In genomic region chr18:74995404-74995737, GRCh38 we compare ENCODE assay signal across 13 cellular contexts.
DNase-seq lines count a peak whose midpoint lies in the region; ATAC-seq, FAIRE-seq and TF ChIP-seq lines count a peak whose summit lies in the region.
"Had no signal": no experiment of that assay in that cellular context is flagged by ENCODE, and none has a peak within 500 bp of the region (broad histone marks: within the 10 kb centered on the region; RNA-seq: fewer than 3 reads in every experiment).

No MANE protein-coding gene starts in this region.

- no peak overlapping the region for H3K23ac ChIP-seq in H1 (ENCODE audit: insufficient read length)

- no peak for TF ChIP-seq EP300 in H1 (IDR thresholded peaks at IDR 0.05; ENCODE audit: borderline replicate concordance in 1 of 2, low read depth in 2 of 2, low read length in 2 of 2)

- no peaks in the 10 kb centered on the region for H3K79me2 ChIP-seq in H1 (ENCODE audit: control insufficient read depth in 1 of 2, insufficient read depth in 2 of 2, low read length in 2 of 2)

- H3K9ac ChIP-seq in SK-N-MC (ENCODE audit: insufficient read length) (no peak overlapping the region), H1 (replicated peaks in 1 of 4; ENCODE audit: extremely low read depth in 1 of 4, low read depth in 3 of 4, low read length in 3 of 4) (no peak overlapping the region; a peak in 1 of 7 replicates)

- peak overlapping the region; percentile 65 for H3K4me3 Mint-ChIP-seq in activated CD8-positive, alpha-beta memory T cell treated with anti-CD3 and anti-CD28 coated beads, Interleukin-2, amount 10 ng/mL, durations not matched to agents 7 days and 5 days

- CTCF ChIA-PET in activated CD8-positive, alpha-beta memory T cell treated with anti-CD3 and anti-CD28 coated beads, Interleukin-2, amount 10 ng/mL, durations not matched to agents 7 days and 5 days (lab: Charles Lee): interaction anchor here (1.0 to 2.2 kb wide), 5 partner anchors 11 to 98 kb away, joined by 3 to 6 read pairs (median 3); no protein-coding TSS in a partner anchor
- CTCF ChIA-PET in H1 (lab: Charles Lee; ENCODE audit: partially characterized antibody): interaction anchor here (0.6 to 0.8 kb wide), 2 partner anchors 45 to 491 kb away, joined by 3 read pairs; no protein-coding TSS in a partner anchor

- no peak for DNase-seq in activated CD8-positive, alpha-beta memory T cell treated with anti-CD3 and anti-CD28 coated beads, Interleukin-2, amount 10 ng/mL, durations not matched to agents 7 days and 5 days
- no peak for DNase-seq in activated CD8-positive, alpha-beta memory T cell treated with anti-CD3 and anti-CD28 coated beads, Interleukin-2, amount 50 U/mL, for 4 hours
- DNase-seq in SK-N-MC (ENCODE audit: low read depth, low spot score): no peak
- no peak for DNase-seq in H1 (ENCODE audit: low read depth in 1 of 2, low spot score in 2 of 2)
- no peak for DNase-seq in spleen
- no peak for DNase-seq in Kasumi-1 (lab: John Stamatoyannopoulos, UW)
- DNase-seq in NK-92 (lab: John Stamatoyannopoulos, UW; ENCODE audit: unreplicated experiment): no peak
- DNase-seq: aorta, DMS79, left cardiac atrium had no signal

- H4K5ac ChIP-seq in H1 (ENCODE audit: insufficient read length, low read depth, low read length): no peak overlapping the region

- FAIRE-seq in H1 (lab: Jason Lieb, UNC): no peak
- FAIRE-seq: endometrium, H54 had no signal

- ATAC-seq in activated CD8-positive, alpha-beta memory T cell treated with anti-CD3 and anti-CD28 coated beads, Interleukin-2, amount 10 ng/mL, durations not matched to agents 7 days and 5 days: no peak
- ATAC-seq in GM21367 (IDR thresholded peaks at IDR 0.05; ENCODE audit: unreplicated experiment): no peak

- H4K91ac ChIP-seq in H1 (replicated peaks; ENCODE audit: insufficient read length, low read length): no peak overlapping the region

- no peak overlapping the region for H3K18ac ChIP-seq in H1 (ENCODE audit: extremely low read depth, low read length)

- no peak overlapping the region for H3K4ac ChIP-seq in H1 (replicated peaks; ENCODE audit: insufficient read length, low read depth, low read length)

- no peak overlapping the region for H4K8ac ChIP-seq in H1 (ENCODE audit: extremely low read depth, insufficient read depth, low read length)

- no peaks in the 10 kb centered on the region for H3K27me3 ChIP-seq in H1 (replicated peaks in 1 of 4; ENCODE audit: control insufficient read depth in 3 of 4, extremely low read depth in 1 of 4, insufficient read depth in 3 of 4, low read length in 3 of 4)
- no peaks in the 10 kb centered on the region for H3K27me3 ChIP-seq in spleen (replicated peaks in 1 of 7)

- H3K4me3 ChIP-seq in SK-N-MC (peak overlapping the region; percentile 47; the same call in 1 of the 2 replicates), H1 (ENCODE audit: extremely low read depth in 1 of 4, insufficient read depth in 2 of 4, low read depth in 3 of 4, low read length in 4 of 4) (no peak overlapping the region), spleen (peak overlapping the region in 1 of 8 donors; percentile 48)

- H2BK12ac ChIP-seq in H1 (ENCODE audit: low read depth, low read length): no peak overlapping the region

- H3K23me2 ChIP-seq in H1 (ENCODE audit: low read depth, low read length): no peaks in the 10 kb centered on the region

- H3K9me3 Mint-ChIP-seq in activated CD8-positive, alpha-beta memory T cell treated with anti-CD3 and anti-CD28 coated beads, Interleukin-2, amount 10 ng/mL, durations not matched to agents 7 days and 5 days (ENCODE audit: low read depth): no peaks in the 10 kb centered on the region

- peaks cover 51% of the 10 kb centered on the region for H3K4me1 Mint-ChIP-seq in activated CD8-positive, alpha-beta memory T cell treated with anti-CD3 and anti-CD28 coated beads, Interleukin-2, amount 10 ng/mL, durations not matched to agents 7 days and 5 days

- no peak overlapping the region for H3K4me2 ChIP-seq in H1 (ENCODE audit: insufficient read depth in 1 of 2, low read depth in 2 of 2, low read length in 2 of 2)

- 91% methylated on average over 2 of the region's 2 CpGs; no CpG with 5 or more reads in 1 of the 2 experiments for WGBS in H1 (ENCODE audit: extremely low coverage in 1 of 2, insufficient coverage in 1 of 2, insufficient read length in 1 of 2, insufficient replicate concordance in 2 of 2, low coverage in 1 of 2, low lambda C conversion rate in 2 of 2, missing lambda C conversion rate in 1 of 2), 2 experiments
- 76 to 90% (median 85%) methylated on average over 2 of the region's 2 CpGs for WGBS in spleen, 5 donors

- no peaks in the 10 kb centered on the region for H3K79me1 ChIP-seq in H1 (ENCODE audit: low read depth, low read length)

- no peak overlapping the region for H2AK5ac ChIP-seq in H1 (ENCODE audit: low read depth, low read length)

- H2AFZ ChIP-seq in H1 (ENCODE audit: low read length): 0 out of 2 replicates have a peak overlapping the region, but pooled peaks have one; percentile 12

- TF ChIP-seq POLR2A in H1 (IDR thresholded peaks at IDR 0.05; ENCODE audit: control extremely low read depth in 1 of 2, low read depth in 2 of 2, low read length in 2 of 2): no peak
- no peak for TF ChIP-seq POLR2A in spleen (IDR thresholded peaks at IDR 0.05)

- H2BK20ac ChIP-seq in H1 (ENCODE audit: low read length): no peak overlapping the region

- H3K36me3 ChIP-seq in SK-N-MC (ENCODE audit: insufficient read depth, low read length) (no peaks in the 10 kb centered on the region), H1 (ENCODE audit: control insufficient read depth in 2 of 4, insufficient read depth in 4 of 4, low read length in 3 of 4) (no peaks in the 10 kb centered on the region), spleen (peaks cover 0 to 4% (median 0%) of the 10 kb centered on the region in 6 donors)

- H3K14ac ChIP-seq in H1 (ENCODE audit: insufficient read length): no peak overlapping the region

- peaks cover 7% of the 10 kb centered on the region for H3K36me3 Mint-ChIP-seq in activated CD8-positive, alpha-beta memory T cell treated with anti-CD3 and anti-CD28 coated beads, Interleukin-2, amount 10 ng/mL, durations not matched to agents 7 days and 5 days

- no peak for TF ChIP-seq RAD21 in H1 (IDR thresholded peaks at IDR 0.05 in 1 of 2, conservative IDR thresholded peaks at IDR 0.05 in 1 of 2; ENCODE audit: low read depth in 2 of 2, low read length in 2 of 2)

- H3K27ac Mint-ChIP-seq in activated CD8-positive, alpha-beta memory T cell treated with anti-CD3 and anti-CD28 coated beads, Interleukin-2, amount 10 ng/mL, durations not matched to agents 7 days and 5 days: peak overlapping the region; percentile 95

- H2BK120ac ChIP-seq in H1 (replicated peaks; ENCODE audit: low read depth, low read length): no peak overlapping the region

- TF ChIP-seq CTCF in H1 (IDR thresholded peaks at IDR 0.05; ENCODE audit: control extremely low read depth in 1 of 3, insufficient read depth in 1 of 3, low read depth in 1 of 3, low read length in 3 of 3): no peak
- TF ChIP-seq CTCF in spleen (IDR thresholded peaks at IDR 0.05 in 8 of 11, conservative IDR thresholded peaks at IDR 0.05 in 3 of 11): no peak

- H2BK5ac ChIP-seq in H1 (ENCODE audit: low read depth, low read length): no peak overlapping the region

- POLR2A ChIA-PET in H1 (lab: Charles Lee; ENCODE audit: partially characterized antibody): no interaction called here

- intact Hi-C loops in spleen (cut with DNase I; ENCODE audit: low total_unique reads): no loop called here

- H3K4me1 ChIP-seq in H1 (replicated peaks in 1 of 4; ENCODE audit: control insufficient read depth in 3 of 4, insufficient read depth in 4 of 4, low read length in 3 of 4) (peaks cover 0 to 3% (median 0%) of the 10 kb centered on the region in 4 experiments; a peak in 2 of 7 replicates), spleen (peaks cover 0 to 57% (median 21%) of the 10 kb centered on the region in 6 donors)

- H3K9me3 ChIP-seq in SK-N-MC (ENCODE audit: low read depth, low read length) (no peaks in the 10 kb centered on the region), H1 (ENCODE audit: insufficient read depth in 2 of 2, low read depth in 1 of 2, low read length in 1 of 2) (no peaks in the 10 kb centered on the region), spleen (no peaks in the 10 kb centered on the region)

- H4K20me1 ChIP-seq in H1 (replicated peaks in 1 of 2; ENCODE audit: control insufficient read depth in 1 of 2, insufficient read depth in 2 of 2, low read length in 2 of 2): no peaks in the 10 kb centered on the region

- H3K27ac ChIP-seq in SK-N-MC (no peak overlapping the region), H1 (ENCODE audit: low read depth, low read length) (no peak overlapping the region), spleen (peak overlapping the region; percentile 27 to 82 (median 70))

- no peak overlapping the region for H3K56ac ChIP-seq in H1 (replicated peaks; ENCODE audit: insufficient read length, low read depth, low read length)

- no peak overlapping the region for H2BK15ac ChIP-seq in H1 (ENCODE audit: low read length)

- H3K27me3 Mint-ChIP-seq in activated CD8-positive, alpha-beta memory T cell treated with anti-CD3 and anti-CD28 coated beads, Interleukin-2, amount 10 ng/mL, durations not matched to agents 7 days and 5 days: no peaks in the 10 kb centered on the region

TF ChIP-seq in H1, 55 proteins besides CTCF, POLR2A, EP300 and RAD21:
- TF ChIP-seq MAFK (IDR thresholded peaks at IDR 0.05; ENCODE audit: low read depth, low read length) (peak; percentile 87), CHD2 (IDR thresholded peaks at IDR 0.05; ENCODE audit: low read length) (no peak)

Comparison
In these comparisons a context has a peak if more than half of its experiments do, and no peak if none do; other contexts are left out.
1. H3K27ac ChIP-seq: peak in spleen (8 of 8); none in SK-N-MC (single experiment) and H1 (single experiment).